ENCODE assay signal across 9 cellular contexts in genomic region chr17:72465191-72466024, GRCh38.
DNase-seq lines count a peak whose midpoint lies in the region; ATAC-seq lines count a peak whose summit lies in the region.
"Had no signal": no experiment of that assay in that cellular context is flagged by ENCODE, and none has a peak within 500 bp of the region (broad histone marks: within the 10 kb centered on the region; RNA-seq: fewer than 3 reads in every experiment).

No MANE protein-coding gene starts in this region.

- H3K36me3 ChIP-seq in BLaER1 treated with 17β-estradiol and CSF1 and Interleukin-3, amounts not matched to agents 10 nM and 100 nM = no peaks in the 10 kb centered on the region; a peak in 1 of 22 replicates

- no peak overlapping the region for H3K4me3 Mint-ChIP-seq in stimulated activated memory B cell treated with anti-CD40 and anti-IgM and Interleukin-4, amounts not matched to agents 10 μg/mL and 1 μg/mL and 100 μg/mL, for 72 hours
- H3K4me3 Mint-ChIP-seq in stimulated activated effector memory CD8-positive, alpha-beta T cell treated with anti-CD3 and anti-CD28 coated beads, Interleukin-12 subunit alpha, Interleukin-12 subunit beta, amount 100 ng/mL, for 72 hours = no peak overlapping the region
- H3K4me3 Mint-ChIP-seq: stimulated activated naive CD8-positive, alpha-beta T cell treated with anti-CD3 and anti-CD28 coated beads, Interleukin-15, Interleukin-2, amounts not matched to agents 100 ng/mL and 50 ng/mL, for 24 hours had no signal

- no peak overlapping the region for H3K4me3 ChIP-seq in BLaER1 treated with 17β-estradiol and CSF1 and Interleukin-3, amounts not matched to agents 10 nM and 100 nM

- H3K9me3 Mint-ChIP-seq in stimulated activated memory B cell treated with anti-CD40 and anti-IgM and Interleukin-4, amounts not matched to agents 10 μg/mL and 1 μg/mL and 100 μg/mL, for 72 hours = no peaks in the 10 kb centered on the region
- H3K9me3 Mint-ChIP-seq in stimulated activated effector memory CD8-positive, alpha-beta T cell treated with anti-CD3 and anti-CD28 coated beads, Interleukin-12 subunit alpha, Interleukin-12 subunit beta, amount 100 ng/mL, for 72 hours = no peaks in the 10 kb centered on the region
- H3K9me3 Mint-ChIP-seq: stimulated activated naive CD8-positive, alpha-beta T cell treated with anti-CD3 and anti-CD28 coated beads, Interleukin-15, Interleukin-2, amounts not matched to agents 100 ng/mL and 50 ng/mL, for 24 hours had no signal

- H3K9ac ChIP-seq in BLaER1 treated with 17β-estradiol and CSF1 and Interleukin-3, amounts not matched to agents 10 nM and 100 nM = no peak overlapping the region

- H4K20me1 ChIP-seq in BLaER1 treated with 17β-estradiol and CSF1 and Interleukin-3, amounts not matched to agents 10 nM and 100 nM = no peaks in the 10 kb centered on the region; a peak in 1 of 22 replicates

- peaks cover 8% of the 10 kb centered on the region for H3K27me3 Mint-ChIP-seq in stimulated activated memory B cell treated with anti-CD40 and anti-IgM and Interleukin-4, amounts not matched to agents 10 μg/mL and 1 μg/mL and 100 μg/mL, for 72 hours
- H3K27me3 Mint-ChIP-seq: stimulated activated naive CD8-positive, alpha-beta T cell treated with anti-CD3 and anti-CD28 coated beads, Interleukin-15, Interleukin-2, amounts not matched to agents 100 ng/mL and 50 ng/mL, for 24 hours had no signal

- ATAC-seq in GM21737 (IDR thresholded peaks at IDR 0.05; ENCODE audit: unreplicated experiment) (peak; percentile 37), esophagus mucosa (peak; percentile 77)
- ATAC-seq in stimulated activated memory B cell treated with anti-CD40 and anti-IgM and Interleukin-4, amounts not matched to agents 10 μg/mL and 1 μg/mL and 100 μg/mL, for 72 hours = peak; percentile 52
- ATAC-seq in stimulated activated effector memory CD8-positive, alpha-beta T cell treated with anti-CD3 and anti-CD28 coated beads, Interleukin-12 subunit alpha, Interleukin-12 subunit beta, amount 100 ng/mL, for 72 hours = no peak

- H3K36me3 Mint-ChIP-seq in stimulated activated memory B cell treated with anti-CD40 and anti-IgM and Interleukin-4, amounts not matched to agents 10 μg/mL and 1 μg/mL and 100 μg/mL, for 72 hours = no peaks in the 10 kb centered on the region
- H3K36me3 Mint-ChIP-seq in stimulated activated effector memory CD8-positive, alpha-beta T cell treated with anti-CD3 and anti-CD28 coated beads, Interleukin-12 subunit alpha, Interleukin-12 subunit beta, amount 100 ng/mL, for 72 hours = no peaks in the 10 kb centered on the region

- H3K27ac ChIP-seq in BLaER1 treated with 17β-estradiol and CSF1 and Interleukin-3, amounts not matched to agents 10 nM and 100 nM = no peak overlapping the region

- peak; percentile 88 for DNase-seq in NCI-H1436 treated with DMSO at 0.1 percent for 48 hours (lab: John Stamatoyannopoulos, UW)
- DNase-seq in stimulated activated CD8-positive, alpha-beta memory T cell treated with anti-CD3 and anti-CD28 coated beads, Interleukin-4, amount 100 ng/mL, for 48 hours = no peak
- no peak for DNase-seq in stimulated activated effector memory CD8-positive, alpha-beta T cell treated with anti-CD3 and anti-CD28 coated beads, Interleukin-12 subunit alpha, Interleukin-12 subunit beta, amount 100 ng/mL, for 72 hours (ENCODE audit: low spot score in 2 of 2)
- DNase-seq in stimulated activated CD4-positive, alpha-beta T cell treated with anti-CD3 and anti-CD28 coated beads, Interleukin-12 subunit alpha, Interleukin-12 subunit beta, amount 100 ng/mL, for 4 hours = no peak

- H3K4me1 Mint-ChIP-seq in stimulated activated memory B cell treated with anti-CD40 and anti-IgM and Interleukin-4, amounts not matched to agents 10 μg/mL and 1 μg/mL and 100 μg/mL, for 72 hours = peaks cover 6% of the 10 kb centered on the region
- no peaks in the 10 kb centered on the region for H3K4me1 Mint-ChIP-seq in stimulated activated effector memory CD8-positive, alpha-beta T cell treated with anti-CD3 and anti-CD28 coated beads, Interleukin-12 subunit alpha, Interleukin-12 subunit beta, amount 100 ng/mL, for 72 hours

- no peak overlapping the region for H3K27ac Mint-ChIP-seq in stimulated activated memory B cell treated with anti-CD40 and anti-IgM and Interleukin-4, amounts not matched to agents 10 μg/mL and 1 μg/mL and 100 μg/mL, for 72 hours
- no peak overlapping the region for H3K27ac Mint-ChIP-seq in stimulated activated effector memory CD8-positive, alpha-beta T cell treated with anti-CD3 and anti-CD28 coated beads, Interleukin-12 subunit alpha, Interleukin-12 subunit beta, amount 100 ng/mL, for 72 hours
- H3K27ac Mint-ChIP-seq: stimulated activated naive CD8-positive, alpha-beta T cell treated with anti-CD3 and anti-CD28 coated beads, Interleukin-15, Interleukin-2, amounts not matched to agents 100 ng/mL and 50 ng/mL, for 24 hours had no signal

- peak overlapping the region in 9 of 11 experiments; percentile 18 to 52 (median 26); a peak in 12 of 22 replicates for H3K4me2 ChIP-seq in BLaER1 treated with 17β-estradiol and CSF1 and Interleukin-3, amounts not matched to agents 10 nM and 100 nM

- H3K27me3 ChIP-seq in BLaER1 treated with 17β-estradiol and CSF1 and Interleukin-3, amounts not matched to agents 10 nM and 100 nM = no peaks in the 10 kb centered on the region

- peaks cover 6 to 30% (median 12%) of the 10 kb centered on the region in 11 experiments; a peak in 20 of 22 replicates for H3K9me3 ChIP-seq in BLaER1 treated with 17β-estradiol and CSF1 and Interleukin-3, amounts not matched to agents 10 nM and 100 nM (replicated peaks in 1 of 11)

- peaks cover 0 to 50% (median 38%) of the 10 kb centered on the region in 10 experiments; a peak in 16 of 20 replicates for H3K4me1 ChIP-seq in BLaER1 treated with 17β-estradiol and CSF1 and Interleukin-3, amounts not matched to agents 10 nM and 100 nM
